ENCODE assay signal across 37 cellular contexts in genomic region chr10:120132811-120133210, GRCh38.
"Had no signal": no experiment of that assay in that cellular context is flagged by ENCODE, and none has a peak within 500 bp of the region (broad histone marks: within the 10 kb centered on the region; RNA-seq: fewer than 3 reads in every experiment).

No MANE protein-coding gene starts in this region.

- H3K27ac ChIP-seq: ascending aorta, cardiac muscle cell, VCaP had no signal

- H3K4me1 Mint-ChIP-seq: activated B cell treated with CpG ODN at 0.5 μM for 24 hours; activated CD4-positive, alpha-beta T cell treated with anti-CD3 and anti-CD28 coated beads, Interleukin-2, amount 10 ng/mL, durations not matched to agents 24 days and 14 days; activated naive CD4-positive, alpha-beta T cell treated with anti-CD3 and anti-CD28 coated beads, Interleukin-2, amount 10 ng/mL, durations not matched to agents 7 days and 5 days; activated naive CD4-positive, alpha-beta T cell treated with anti-CD3 and anti-CD28 coated beads, Interleukin-2, amount 50 U/mL, for 24 hours; activated naive CD8-positive, alpha-beta T cell treated with anti-CD3 and anti-CD28 coated beads, Interleukin-2, amount 10 ng/mL, durations not matched to agents 7 days and 5 days; activated naive CD8-positive, alpha-beta T cell treated with anti-CD3 and anti-CD28 coated beads, Interleukin-2, amount 50 U/mL, for 24 hours; activated T-helper 17 cell treated with anti-CD3 and anti-CD28 coated beads, Interleukin-2, amount 50 U/mL, for 72 hours; central memory CD8-positive, alpha-beta T cell had no signal

- H3K27me3 ChIP-seq: ascending aorta, cardiac muscle cell had no signal

- H3K4me3 ChIP-seq: ascending aorta, cardiac muscle cell had no signal

- ATAC-seq: activated CD8-positive, alpha-beta T cell treated with anti-CD3 and anti-CD28 coated beads for 36 hours; activated naive CD8-positive, alpha-beta T cell treated with anti-CD3 and anti-CD28 coated beads, Interleukin-2, amount 50 U/mL, for 24 hours; activated T-cell treated with anti-CD3 and anti-CD28 coated beads, Interleukin-2, amount 50 U/mL, for 4 hours; activated T-cell treated with anti-CD3 and anti-CD28 coated beads, Interleukin-2, amount 50 U/mL, for 72 hours; activated T-helper 17 cell treated with anti-CD3 and anti-CD28 coated beads, Interleukin-2, amount 50 U/mL, for 72 hours had no signal

- H3K9me3 Mint-ChIP-seq: activated B cell treated with CpG ODN at 0.5 μM for 24 hours; activated CD4-positive, alpha-beta memory T cell treated with anti-CD3 and anti-CD28 coated beads for 36 hours; activated CD4-positive, alpha-beta T cell treated with anti-CD3 and anti-CD28 coated beads, Interleukin-2, amount 10 ng/mL, durations not matched to agents 24 days and 14 days; activated CD8-positive, alpha-beta T cell treated with anti-CD3 and anti-CD28 coated beads for 36 hours; activated naive CD8-positive, alpha-beta T cell treated with anti-CD3 and anti-CD28 coated beads, Interleukin-2, amount 10 ng/mL, durations not matched to agents 7 days and 5 days; activated naive CD8-positive, alpha-beta T cell treated with anti-CD3 and anti-CD28 coated beads, Interleukin-2, amount 50 U/mL, for 24 hours; activated T-cell treated with anti-CD3 and anti-CD28 coated beads, Interleukin-2, amount 50 U/mL, for 4 hours; activated T-helper 17 cell treated with anti-CD3 and anti-CD28 coated beads, Interleukin-2, amount 50 U/mL, for 72 hours; central memory CD8-positive, alpha-beta T cell; T-helper 2 cell treated with Interferon-gamma antibody and Interleukin-4, amounts not matched to agents 5 μg/mL and 100 μg/mL, for 36 hours had no signal

- H3K9me3 ChIP-seq: ascending aorta had no signal

- H3K36me3 ChIP-seq: ascending aorta, cardiac muscle cell had no signal

- H3K27ac Mint-ChIP-seq: activated B cell treated with CpG ODN at 0.5 μM for 24 hours; activated CD4-positive, alpha-beta memory T cell treated with anti-CD3 and anti-CD28 coated beads for 36 hours; activated CD4-positive, alpha-beta T cell treated with anti-CD3 and anti-CD28 coated beads, Interleukin-2, amount 10 ng/mL, durations not matched to agents 24 days and 14 days; activated CD8-positive, alpha-beta T cell treated with anti-CD3 and anti-CD28 coated beads for 36 hours; activated naive CD4-positive, alpha-beta T cell treated with anti-CD3 and anti-CD28 coated beads, Interleukin-2, amount 10 ng/mL, durations not matched to agents 7 days and 5 days; activated naive CD4-positive, alpha-beta T cell treated with anti-CD3 and anti-CD28 coated beads, Interleukin-2, amount 50 U/mL, for 24 hours; activated naive CD8-positive, alpha-beta T cell; activated naive CD8-positive, alpha-beta T cell treated with anti-CD3 and anti-CD28 coated beads, Interleukin-2, amount 10 ng/mL, durations not matched to agents 7 days and 5 days; activated naive CD8-positive, alpha-beta T cell treated with anti-CD3 and anti-CD28 coated beads, Interleukin-2, amount 50 U/mL, for 24 hours; activated T-cell treated with anti-CD3 and anti-CD28 coated beads, Interleukin-2, amount 50 U/mL, for 72 hours; activated T-helper 1 cell treated with anti-CD3 and anti-CD28 coated beads, Interleukin-12 subunit alpha, Interleukin-12 subunit beta, Interleukin-2, Interleukin-4 antibody, amounts not matched to agents 30 ng/mL and 10 ng/mL and 1 ng/mL, durations not matched to agents 14 hours and 24 hours and 36 hours; activated T-helper 17 cell treated with anti-CD3 and anti-CD28 coated beads, Interleukin-2, amount 50 U/mL, for 72 hours; brain; T-helper 1 cell treated with Interleukin-12 subunit alpha and Interleukin-12 subunit beta and Interleukin-4 antibody, amounts not matched to agents 30 μg/mL and 1 μg/mL, for 36 hours; T-helper 2 cell treated with Interferon-gamma antibody and Interleukin-4, amounts not matched to agents 5 μg/mL and 100 μg/mL, for 36 hours had no signal

- H3K4me1 ChIP-seq: ascending aorta had no signal

- H3K4me3 Mint-ChIP-seq: activated B cell treated with CpG ODN at 0.5 μM for 24 hours; activated CD4-positive, alpha-beta memory T cell treated with anti-CD3 and anti-CD28 coated beads for 36 hours; activated CD4-positive, alpha-beta T cell treated with anti-CD3 and anti-CD28 coated beads, Interleukin-2, amount 10 ng/mL, durations not matched to agents 24 days and 14 days; activated CD8-positive, alpha-beta T cell treated with anti-CD3 and anti-CD28 coated beads for 36 hours; activated naive CD4-positive, alpha-beta T cell treated with anti-CD3 and anti-CD28 coated beads, Interleukin-2, amount 10 ng/mL, durations not matched to agents 7 days and 5 days; activated naive CD4-positive, alpha-beta T cell treated with anti-CD3 and anti-CD28 coated beads, Interleukin-2, amount 50 U/mL, for 24 hours; activated naive CD8-positive, alpha-beta T cell; activated naive CD8-positive, alpha-beta T cell treated with anti-CD3 and anti-CD28 coated beads, Interleukin-2, amount 10 ng/mL, durations not matched to agents 7 days and 5 days; activated naive CD8-positive, alpha-beta T cell treated with anti-CD3 and anti-CD28 coated beads, Interleukin-2, amount 50 U/mL, for 24 hours; activated T-cell treated with anti-CD3 and anti-CD28 coated beads, Interleukin-2, amount 50 U/mL, for 4 hours; activated T-cell treated with anti-CD3 and anti-CD28 coated beads, Interleukin-2, amount 50 U/mL, for 72 hours; activated T-helper 1 cell treated with anti-CD3 and anti-CD28 coated beads, Interleukin-12 subunit alpha, Interleukin-12 subunit beta, Interleukin-2, Interleukin-4 antibody, amounts not matched to agents 30 ng/mL and 10 ng/mL and 1 ng/mL, durations not matched to agents 14 hours and 24 hours and 36 hours; activated T-helper 17 cell treated with anti-CD3 and anti-CD28 coated beads, Interleukin-2, amount 50 U/mL, for 72 hours; brain; central memory CD8-positive, alpha-beta T cell; T-helper 1 cell treated with Interleukin-12 subunit alpha and Interleukin-12 subunit beta and Interleukin-4 antibody, amounts not matched to agents 30 μg/mL and 1 μg/mL, for 36 hours; T-helper 2 cell treated with Interferon-gamma antibody and Interleukin-4, amounts not matched to agents 5 μg/mL and 100 μg/mL, for 36 hours had no signal

- DNase-seq: activated B cell treated with CpG ODN at 0.5 μM for 24 hours; activated CD4-positive, alpha-beta memory T cell treated with anti-CD3 and anti-CD28 coated beads for 36 hours; activated CD4-positive, alpha-beta T cell treated with anti-CD3 and anti-CD28 coated beads for 4 hours; activated CD4-positive, alpha-beta T cell treated with anti-CD3 and anti-CD28 coated beads, Interleukin-2, amount 10 ng/mL, durations not matched to agents 24 days and 14 days; activated CD4-positive, alpha-beta T cell treated with anti-CD3 and anti-CD28 coated beads, Interleukin-2, amount 50 U/mL, for 1 hour; activated CD4-positive, alpha-beta T cell treated with anti-CD3 and anti-CD28 coated beads, Interleukin-2, amount 50 U/mL, for 4 hours; activated CD4-positive, CD25-positive, alpha-beta regulatory T cell treated with anti-CD3 and anti-CD28 coated beads, Interleukin-2, amount 50 U/mL, for 72 hours; activated CD8-positive, alpha-beta memory T cell treated with anti-CD3 and anti-CD28 coated beads, Interleukin-2, amount 50 U/mL, for 4 hours; activated CD8-positive, alpha-beta T cell treated with anti-CD3 and anti-CD28 coated beads for 36 hours; activated effector memory CD4-positive, alpha-beta T cell treated with anti-CD3 and anti-CD28 coated beads, Interleukin-2, amount 50 U/mL, for 16 hours; activated gamma-delta T cell treated with Interleukin-2 at 50 U/mL for 16 hours; activated naive CD4-positive, alpha-beta T cell treated with anti-CD3 and anti-CD28 coated beads, Interleukin-2, amount 10 ng/mL, durations not matched to agents 7 days and 5 days; activated naive CD4-positive, alpha-beta T cell treated with Interleukin-2 at 50 U/mL for 16 hours; activated naive CD8-positive, alpha-beta T cell treated with anti-CD3 and anti-CD28 coated beads, Interleukin-2, amount 10 ng/mL, durations not matched to agents 7 days and 5 days; activated naive CD8-positive, alpha-beta T cell treated with anti-CD3 and anti-CD28 coated beads, Interleukin-2, amount 50 U/mL, for 24 hours; activated T-cell treated with anti-CD3 and anti-CD28 coated beads for 4 hours; activated T-cell treated with anti-CD3 and anti-CD28 coated beads, Interleukin-2, amount 50 U/mL, for 1 hour; activated T-cell treated with anti-CD3 and anti-CD28 coated beads, Interleukin-2, amount 50 U/mL, for 4 hours; activated T-cell treated with anti-CD3 and anti-CD28 coated beads, Interleukin-2, amount 50 U/mL, for 72 hours; amygdala; anterior cingulate cortex; caudate nucleus; cerebellar nuclear complex; T-helper 1 cell; T-helper 2 cell; T-helper 9 cell had no signal

- H3K36me3 Mint-ChIP-seq: activated CD4-positive, alpha-beta memory T cell treated with anti-CD3 and anti-CD28 coated beads for 36 hours; activated naive CD4-positive, alpha-beta T cell treated with anti-CD3 and anti-CD28 coated beads, Interleukin-2, amount 10 ng/mL, durations not matched to agents 7 days and 5 days; activated naive CD4-positive, alpha-beta T cell treated with anti-CD3 and anti-CD28 coated beads, Interleukin-2, amount 50 U/mL, for 24 hours; activated naive CD8-positive, alpha-beta T cell; activated naive CD8-positive, alpha-beta T cell treated with anti-CD3 and anti-CD28 coated beads, Interleukin-2, amount 10 ng/mL, durations not matched to agents 7 days and 5 days; brain had no signal
